26 cellular contexts compared by ENCODE assay signal in the genomic region with DNA sequence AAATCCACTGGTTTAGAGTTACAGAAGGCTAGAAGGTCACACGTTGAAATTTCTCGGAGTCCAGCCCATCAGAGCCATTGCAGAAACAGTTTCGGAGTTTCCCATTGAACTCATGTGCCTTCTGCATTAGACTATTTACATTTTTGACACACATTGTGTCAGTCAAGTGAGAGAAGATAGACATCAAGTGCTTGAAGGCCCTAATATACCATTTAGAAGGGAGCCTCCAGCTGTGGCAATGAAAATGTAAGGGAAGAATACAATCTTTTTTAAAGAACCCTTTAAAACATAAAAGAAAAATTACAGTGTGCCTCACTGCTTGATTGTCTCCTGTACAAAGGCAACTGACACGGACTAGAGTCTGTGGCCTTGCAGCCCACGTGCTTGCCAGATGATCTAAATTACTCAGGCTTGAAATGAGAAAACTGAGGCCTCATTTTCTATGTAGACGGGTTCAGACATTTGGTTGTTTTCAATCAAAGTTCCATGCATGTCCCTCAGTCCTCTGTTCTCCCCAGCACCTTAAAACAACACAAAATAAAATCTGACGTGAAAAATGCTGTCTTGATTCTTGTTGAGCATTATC.
"Had no signal": no experiment of that assay in that cellular context is flagged by ENCODE, and none has a peak within 500 bp of the region (broad histone marks: within the 10 kb centered on the region; RNA-seq: fewer than 3 reads in every experiment).

No MANE protein-coding gene starts in this region.

- H3K4me3 ChIP-seq: SJCRH30, SK-N-MC had no signal

- H3K36me3 ChIP-seq: SJCRH30, WERI-Rb-1 had no signal

- H3K9me3 ChIP-seq: SJCRH30 had no signal

- ATAC-seq: activated CD8-positive, alpha-beta T cell treated with anti-CD3 and anti-CD28 coated beads for 36 hours; activated naive CD8-positive, alpha-beta T cell treated with anti-CD3 and anti-CD28 coated beads, Interleukin-2, amount 50 U/mL, for 24 hours; Panc1 had no signal

- H3K27me3 ChIP-seq: SJCRH30 had no signal

- H3K4me1 ChIP-seq: SJCRH30 had no signal

- DNase-seq: activated CD4-positive, alpha-beta T cell treated with anti-CD3 and anti-CD28 coated beads for 1 hour; activated CD4-positive, alpha-beta T cell treated with anti-CD3 and anti-CD28 coated beads, Interleukin-2, amount 10 ng/mL, durations not matched to agents 24 days and 14 days; activated CD4-positive, alpha-beta T cell treated with anti-CD3 and anti-CD28 coated beads, Interleukin-2, amount 50 U/mL, for 4 hours; activated CD4-positive, CD25-positive, alpha-beta regulatory T cell; activated CD8-positive, alpha-beta T cell treated with anti-CD3 and anti-CD28 coated beads for 36 hours; activated gamma-delta T cell treated with Interleukin-2 at 50 U/mL for 16 hours; activated naive CD4-positive, alpha-beta T cell treated with anti-CD3 and anti-CD28 coated beads, Interleukin-2, amount 10 ng/mL, durations not matched to agents 7 days and 5 days; activated naive CD8-positive, alpha-beta T cell treated with anti-CD3 and anti-CD28 coated beads, Interleukin-2, amount 50 U/mL, for 24 hours; activated T-cell treated with anti-CD3 and anti-CD28 coated beads, Interleukin-2, amount 50 U/mL, for 24 hours; anterior cingulate cortex; caudate nucleus; cerebellar nuclear complex; KG1; NCI-H1092 treated with DMSO at 0.1 percent for 48 hours; NCI-H1436; NCI-H1694; NCI-H2029; NCI-H2171 treated with DMSO at 0.1 percent for 48 hours; NCI-H510A; NCI-H526; SHP77; SJCRH30; T1000; WERI-Rb-1 had no signal

- H3K27ac ChIP-seq: SJCRH30, SK-N-MC, WERI-Rb-1 had no signal
